In the genomic region with DNA sequence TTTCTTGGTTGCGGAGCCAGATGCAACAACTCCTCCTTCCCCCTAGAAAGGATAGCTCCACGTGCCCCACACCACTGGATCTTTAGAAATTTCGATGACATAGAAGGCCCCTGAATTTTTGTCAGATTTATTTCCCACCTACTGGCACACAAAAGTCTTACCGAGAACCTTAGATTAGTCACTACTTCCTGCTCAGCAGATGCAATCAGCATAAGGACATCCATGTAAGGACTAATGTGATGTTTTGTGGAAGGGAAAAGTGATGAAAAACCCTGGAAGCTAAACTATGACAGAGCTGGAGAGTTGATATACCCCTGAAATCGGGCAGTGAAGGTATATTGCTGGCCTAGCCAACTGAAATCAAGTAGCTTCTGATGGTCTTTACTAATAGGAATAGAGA, we compare ENCODE assay signal across 22 cellular contexts.
"Had no signal": no experiment of that assay in that cellular context is flagged by ENCODE, and none has a peak within 500 bp of the region (broad histone marks: within the 10 kb centered on the region; RNA-seq: fewer than 3 reads in every experiment).

No MANE protein-coding gene starts in this region.

- H3K4me1 ChIP-seq: colonic mucosa, esophagus squamous epithelium, gastrocnemius medialis, heart right ventricle, left lung, lower lobe of right lung had no signal

- H3K9me3 ChIP-seq: colonic mucosa, esophagus squamous epithelium, gastrocnemius medialis, heart right ventricle, left lung, lower lobe of right lung had no signal

- DNase-seq: colonic mucosa; cortex of kidney; effector CD8-positive, alpha-beta T cell; effector memory CD8-positive, alpha-beta T cell; endodermal cell; erythroblast; esophagus squamous epithelium; foreskin fibroblast; foreskin melanocyte; gastrocnemius medialis; glutamatergic neuron; head of caudate nucleus; heart right ventricle; hippocampal formation; left cardiac atrium; left lung; left ventricle myocardium superior; lower lobe of right lung; mesenchymal stem cell; midbrain had no signal

- H3K4me3 ChIP-seq: colonic mucosa, esophagus squamous epithelium, gastrocnemius medialis, heart right ventricle, left lung, lower lobe of right lung had no signal

- H3K27ac ChIP-seq: colonic mucosa, epithelial cell of prostate, esophagus squamous epithelium, gastrocnemius medialis, heart right ventricle, left lung, lower lobe of right lung had no signal

- ATAC-seq: effector memory CD8-positive, alpha-beta T cell; esophagus mucosa; gastrocnemius medialis; heart right ventricle; left cardiac atrium; left lung; left ventricle myocardium superior; lower lobe of right lung had no signal

- H3K36me3 ChIP-seq: colonic mucosa, esophagus squamous epithelium, gastrocnemius medialis, heart right ventricle, left lung, lower lobe of right lung had no signal
